ENCODE assay signal across 15 cellular contexts in genomic region chr1:211527006-211527405, GRCh38. TPM values are rescaled to one million over a fixed set of nuclear protein-coding genes. Genes with fewer than 3 reads are reported as not detected.
A peak's percentile ranks its signal among the peaks of the same experiment; 100 is the strongest.
DNase-seq lines count a peak whose midpoint lies in the region; ATAC-seq and TF ChIP-seq lines count a peak whose summit lies in the region.
"Had no signal": no experiment of that assay in that cellular context is flagged by ENCODE, and none has a peak within 500 bp of the region (broad histone marks: within the 10 kb centered on the region; RNA-seq: fewer than 3 reads in every experiment).

No MANE protein-coding gene starts in this region.

- no peaks in the 10 kb centered on the region for H3K27me3 ChIP-seq in uterus
- H3K27me3 ChIP-seq: gastroesophageal sphincter had no signal

- peak; percentile 95 for ATAC-seq in activated CD4-positive, alpha-beta T cell treated with anti-CD3 and anti-CD28 coated beads for 36 hours
- peak; percentile 77 for ATAC-seq in GM21381 (IDR thresholded peaks at IDR 0.05; ENCODE audit: unreplicated experiment)
- peak; percentile 68 for ATAC-seq in HG03066 (IDR thresholded peaks at IDR 0.05; ENCODE audit: low read depth, unreplicated experiment)
- ATAC-seq in memory B cell (ENCODE audit: low read depth) = peak; percentile 69
- no peak for ATAC-seq in natural killer cell treated with Interleukin-12 subunit alpha and Interleukin-12 subunit beta and Interleukin-15 and Interleukin-18, amount 100 ng/mL, for 72 hours
- ATAC-seq: left colon had no signal

- H3K4me3 Mint-ChIP-seq in activated CD4-positive, alpha-beta T cell treated with anti-CD3 and anti-CD28 coated beads for 36 hours = no peak overlapping the region
- peak overlapping the region; percentile 16 for H3K4me3 Mint-ChIP-seq in memory B cell
- no peak overlapping the region for H3K4me3 Mint-ChIP-seq in natural killer cell treated with Interleukin-12 subunit alpha and Interleukin-12 subunit beta and Interleukin-15 and Interleukin-18, amount 100 ng/mL, for 72 hours
- H3K4me3 Mint-ChIP-seq: activated CD4-positive, alpha-beta T cell treated with anti-CD3 and anti-CD28 coated beads, Interleukin-2, amount 10 ng/mL, durations not matched to agents 24 days and 14 days had no signal

- H3K9me3 ChIP-seq in uterus = no peaks in the 10 kb centered on the region
- H3K9me3 ChIP-seq: gastroesophageal sphincter had no signal

- no peak for TF ChIP-seq CTCF in uterus (IDR thresholded peaks at IDR 0.05)

- H3K4me1 Mint-ChIP-seq in activated CD4-positive, alpha-beta T cell treated with anti-CD3 and anti-CD28 coated beads for 36 hours = peaks cover 15% of the 10 kb centered on the region
- peaks cover 13% of the 10 kb centered on the region for H3K4me1 Mint-ChIP-seq in memory B cell
- H3K4me1 Mint-ChIP-seq in natural killer cell treated with Interleukin-12 subunit alpha and Interleukin-12 subunit beta and Interleukin-15 and Interleukin-18, amount 100 ng/mL, for 72 hours (ENCODE audit: low read depth in 2 of 2) = no peaks in the 10 kb centered on the region

- TF ChIP-seq POLR2A in uterus (IDR thresholded peaks at IDR 0.05) = no peak

- no peak overlapping the region for H3K27ac ChIP-seq in uterus
- H3K27ac ChIP-seq: gastroesophageal sphincter had no signal

- peak; percentile 44 for DNase-seq in activated CD4-positive, alpha-beta T cell treated with anti-CD3 and anti-CD28 coated beads for 36 hours
- DNase-seq in activated CD4-positive, alpha-beta T cell treated with anti-CD3 and anti-CD28 coated beads, Interleukin-2, amount 50 U/mL, for 1 hour = no peak
- DNase-seq in memory B cell (ENCODE audit: low spot score in 2 of 2) (no peak), OCI-M1 (lab: John Stamatoyannopoulos, UW) (no peak), uterus (no peak)
- DNase-seq in natural killer cell treated with Interleukin-12 subunit alpha and Interleukin-12 subunit beta and Interleukin-15 and Interleukin-18, amount 100 ng/mL, for 72 hours (ENCODE audit: low spot score) = no peak
- DNase-seq: 8988T; activated CD4-positive, alpha-beta T cell treated with anti-CD3 and anti-CD28 coated beads, Interleukin-2, amount 10 ng/mL, durations not matched to agents 24 days and 14 days; left colon; NCI-H510A treated with DMSO at 0.1 percent for 48 hours had no signal

- no peak overlapping the region for H3K4me3 ChIP-seq in uterus
- H3K4me3 ChIP-seq: gastroesophageal sphincter had no signal

- no peaks in the 10 kb centered on the region for H3K4me1 ChIP-seq in uterus
- H3K4me1 ChIP-seq: gastroesophageal sphincter had no signal

- peak overlapping the region; percentile 51 for H3K27ac Mint-ChIP-seq in activated CD4-positive, alpha-beta T cell treated with anti-CD3 and anti-CD28 coated beads for 36 hours
- no peak overlapping the region for H3K27ac Mint-ChIP-seq in memory B cell
- H3K27ac Mint-ChIP-seq in natural killer cell treated with Interleukin-12 subunit alpha and Interleukin-12 subunit beta and Interleukin-15 and Interleukin-18, amount 100 ng/mL, for 72 hours = no peak overlapping the region
- H3K27ac Mint-ChIP-seq: activated CD4-positive, alpha-beta T cell treated with anti-CD3 and anti-CD28 coated beads, Interleukin-2, amount 10 ng/mL, durations not matched to agents 24 days and 14 days had no signal

- POLR2A ChIA-PET in activated CD4-positive, alpha-beta T cell treated with anti-CD3 and anti-CD28 coated beads for 36 hours (lab: Charles Lee) = interaction anchor here (1.1 kb wide), 1 partner anchor 52 kb away, joined by 5 read pairs; the partner anchor contains the start of gene SLC30A1

- H3K9me3 Mint-ChIP-seq in activated CD4-positive, alpha-beta T cell treated with anti-CD3 and anti-CD28 coated beads for 36 hours (ENCODE audit: low read depth) = no peaks in the 10 kb centered on the region
- H3K9me3 Mint-ChIP-seq in memory B cell = no peaks in the 10 kb centered on the region
- no peaks in the 10 kb centered on the region for H3K9me3 Mint-ChIP-seq in natural killer cell treated with Interleukin-12 subunit alpha and Interleukin-12 subunit beta and Interleukin-15 and Interleukin-18, amount 100 ng/mL, for 72 hours
- H3K9me3 Mint-ChIP-seq: activated CD4-positive, alpha-beta T cell treated with anti-CD3 and anti-CD28 coated beads, Interleukin-2, amount 10 ng/mL, durations not matched to agents 24 days and 14 days had no signal

- no peaks in the 10 kb centered on the region for H3K36me3 Mint-ChIP-seq in activated CD4-positive, alpha-beta T cell treated with anti-CD3 and anti-CD28 coated beads for 36 hours (ENCODE audit: low read depth)
- no peaks in the 10 kb centered on the region for H3K36me3 Mint-ChIP-seq in memory B cell
- no peaks in the 10 kb centered on the region for H3K36me3 Mint-ChIP-seq in natural killer cell treated with Interleukin-12 subunit alpha and Interleukin-12 subunit beta and Interleukin-15 and Interleukin-18, amount 100 ng/mL, for 72 hours

- CTCF ChIA-PET in activated CD4-positive, alpha-beta T cell treated with anti-CD3 and anti-CD28 coated beads for 36 hours (lab: Charles Lee) = interaction anchor here (1.0 to 1.8 kb wide), 2 partner anchors 12 to 14 kb away, joined by 3 to 6 read pairs; no protein-coding TSS in a partner anchor

- intact Hi-C loops in activated CD4-positive, alpha-beta T cell treated with anti-CD3 and anti-CD28 coated beads for 36 hours (cut with DNase I, micrococcal nuclease) = no loop called here
- intact Hi-C loops in uterus (cut with DNase I; ENCODE audit: low total_unique reads) = no loop called here

- no peaks in the 10 kb centered on the region for H3K36me3 ChIP-seq in uterus
- H3K36me3 ChIP-seq: gastroesophageal sphincter had no signal

- no peaks in the 10 kb centered on the region for H3K27me3 Mint-ChIP-seq in activated CD4-positive, alpha-beta T cell treated with anti-CD3 and anti-CD28 coated beads for 36 hours
- peaks cover 6% of the 10 kb centered on the region for H3K27me3 Mint-ChIP-seq in memory B cell
- peaks cover 0 to 6% of the 10 kb centered on the region in 2 donors for H3K27me3 Mint-ChIP-seq in natural killer cell treated with Interleukin-12 subunit alpha and Interleukin-12 subunit beta and Interleukin-15 and Interleukin-18, amount 100 ng/mL, for 72 hours
- H3K27me3 Mint-ChIP-seq: activated CD4-positive, alpha-beta T cell treated with anti-CD3 and anti-CD28 coated beads, Interleukin-2, amount 10 ng/mL, durations not matched to agents 24 days and 14 days had no signal

RNA-seq across cellular contexts. Expression of gene RD3, which starts 35.0 kb away (rescaled TPM):
- not detected for total RNA-seq in activated CD4-positive, alpha-beta T cell treated with anti-CD3 and anti-CD28 coated beads for 36 hours
- total RNA-seq in uterus = under 1 TPM in 1 of 4 donors, not detected in 3; 0.21 TPM
- not detected for total RNA-seq in natural killer cell treated with Interleukin-12 subunit alpha and Interleukin-12 subunit beta and Interleukin-15 and Interleukin-18, amount 100 ng/mL, for 72 hours
- total RNA-seq: activated CD4-positive, alpha-beta T cell treated with anti-CD3 and anti-CD28 coated beads, Interleukin-2, amount 10 ng/mL, durations not matched to agents 24 days and 14 days; dermis microvascular lymphatic vessel endothelial cell; left colon; SK-MEL-5 had no signal

RNA-seq across cellular contexts. Expression of gene SLC30A1, which starts 52.0 kb away (rescaled TPM):
- total RNA-seq in activated CD4-positive, alpha-beta T cell treated with anti-CD3 and anti-CD28 coated beads for 36 hours = 1 to 10 TPM; 2.9 to 4.5 TPM
- total RNA-seq in uterus = 10 to 100 TPM; 12.8 to 44.7 (median 19.1) TPM
- 10 to 100 TPM in 1 of 2 donors, 1 to 10 TPM in 1; 6.9 to 13.1 TPM for total RNA-seq in natural killer cell treated with Interleukin-12 subunit alpha and Interleukin-12 subunit beta and Interleukin-15 and Interleukin-18, amount 100 ng/mL, for 72 hours

Comparison
In these comparisons a context has a peak if more than half of its experiments do, and no peak if none do; other contexts are left out.
1. ATAC-seq: peak in activated CD4-positive, alpha-beta T cell treated with anti-CD3 and anti-CD28 coated beads for 36 hours (single experiment), GM21381 (single experiment), HG03066 (single experiment) and memory B cell (single experiment); none in natural killer cell treated with Interleukin-12 subunit alpha and Interleukin-12 subunit beta and Interleukin-15 and Interleukin-18, amount 100 ng/mL, for 72 hours (0 of 2).